1 cellular context compared by ENCODE assay signal in the genomic region with DNA sequence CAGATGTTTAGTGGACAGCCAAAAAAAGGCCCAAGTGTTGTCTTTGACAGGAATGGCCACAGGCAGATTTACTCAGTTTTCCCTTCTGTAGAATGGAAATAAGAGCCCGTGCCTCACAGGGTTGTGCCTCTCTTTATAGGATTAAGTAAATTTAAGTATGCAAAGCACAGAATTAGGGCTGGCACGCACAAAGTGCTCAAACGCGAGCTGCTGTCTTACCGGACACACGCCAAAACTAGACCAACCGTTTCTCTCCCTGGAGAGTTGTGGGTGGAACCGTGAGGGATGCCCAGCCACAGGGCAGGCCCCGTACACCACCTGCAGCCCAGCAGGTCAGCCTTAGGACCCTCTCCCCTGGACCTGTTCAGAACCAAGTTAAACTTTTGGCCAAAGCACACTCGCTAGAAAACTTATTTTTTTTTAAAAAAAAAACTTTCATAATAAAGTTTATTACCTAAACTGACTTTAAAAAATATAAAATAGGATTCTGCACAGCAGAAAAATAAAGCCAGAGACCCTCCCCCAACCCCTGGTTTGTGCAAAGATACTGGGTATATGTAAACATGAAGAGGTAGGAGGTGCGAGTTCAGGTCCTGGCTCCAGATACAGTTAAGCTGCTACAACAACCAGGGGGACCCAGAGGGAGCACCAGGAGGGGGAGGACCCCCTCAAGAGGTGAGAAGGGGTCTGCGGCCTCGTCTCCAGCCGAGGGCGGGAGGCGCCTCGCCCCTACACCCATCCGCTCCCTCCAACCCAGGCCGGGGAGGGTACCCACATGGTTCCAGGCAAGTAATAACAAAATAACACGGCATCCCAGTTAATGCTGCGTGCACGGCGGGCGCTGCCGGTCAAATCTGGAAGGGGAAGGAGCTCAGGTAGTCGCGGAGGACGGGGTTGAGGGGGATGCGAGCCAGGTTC.
A peak's percentile ranks its signal among the peaks of the same experiment; 100 is the strongest.
TF ChIP-seq lines count a peak whose summit lies in the region.

No MANE protein-coding gene starts in this region.

TF ChIP-seq in HepG2, 621 proteins besides CTCF, POLR2A, EP300 and RAD21 (continues in another document):
- TF ChIP-seq MEIS1 (CRISPR knock-in tag; IDR thresholded peaks at IDR 0.05; ENCODE audit: borderline replicate concordance) (0 out of 2 replicates have a peak, but pooled peaks have one; percentile 8), ZNF563 (CRISPR knock-in tag; IDR thresholded peaks at IDR 0.05) (peak; percentile 12), KDM3A (CRISPR knock-in tag; IDR thresholded peaks at IDR 0.05; ENCODE audit: low read depth) (0 out of 2 replicates have a peak, but pooled peaks have one; percentile 28), KDM5B (CRISPR knock-in tag; IDR thresholded peaks at IDR 0.05; ENCODE audit: borderline replicate concordance) (peak; percentile 56; the same call in 1 of the 2 replicates), REL (CRISPR knock-in tag; conservative IDR thresholded peaks at IDR 0.05) (0 out of 2 replicates have a peak, but pooled peaks have one; percentile 33), SRSF1 (optimal IDR thresholded peaks at IDR 0.05; ENCODE audit: low read depth, low read length) (peak; percentile 4), TCF12 (IDR thresholded peaks at IDR 0.05) (no peak), TCF12 (CRISPR knock-in tag; IDR thresholded peaks at IDR 0.05) (0 out of 2 replicates have a peak, but pooled peaks have one; percentile 34), ZNF333 (CRISPR knock-in tag; IDR thresholded peaks at IDR 0.05; ENCODE audit: borderline replicate concordance) (peak; percentile 36; the same call in 1 of the 2 replicates), MXI1 (IDR thresholded peaks at IDR 0.05; ENCODE audit: borderline replicate concordance, low read depth, low read length) (no peak), KLF15 (CRISPR knock-in tag; IDR thresholded peaks at IDR 0.05; ENCODE audit: borderline replicate concordance) (0 out of 2 replicates have a peak, but pooled peaks have one; percentile 44)
- TF ChIP-seq, protein P1, sequence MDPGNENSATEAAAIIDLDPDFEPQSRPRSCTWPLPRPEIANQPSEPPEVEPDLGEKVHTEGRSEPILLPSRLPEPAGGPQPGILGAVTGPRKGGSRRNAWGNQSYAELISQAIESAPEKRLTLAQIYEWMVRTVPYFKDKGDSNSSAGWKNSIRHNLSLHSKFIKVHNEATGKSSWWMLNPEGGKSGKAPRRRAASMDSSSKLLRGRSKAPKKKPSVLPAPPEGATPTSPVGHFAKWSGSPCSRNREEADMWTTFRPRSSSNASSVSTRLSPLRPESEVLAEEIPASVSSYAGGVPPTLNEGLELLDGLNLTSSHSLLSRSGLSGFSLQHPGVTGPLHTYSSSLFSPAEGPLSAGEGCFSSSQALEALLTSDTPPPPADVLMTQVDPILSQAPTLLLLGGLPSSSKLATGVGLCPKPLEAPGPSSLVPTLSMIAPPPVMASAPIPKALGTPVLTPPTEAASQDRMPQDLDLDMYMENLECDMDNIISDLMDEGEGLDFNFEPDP (CRISPR knock-in tag; conservative IDR thresholded peaks at IDR 0.05), result 0 out of 2 replicates have a peak, but pooled peaks have one; percentile 27
- TF ChIP-seq, protein P2, sequence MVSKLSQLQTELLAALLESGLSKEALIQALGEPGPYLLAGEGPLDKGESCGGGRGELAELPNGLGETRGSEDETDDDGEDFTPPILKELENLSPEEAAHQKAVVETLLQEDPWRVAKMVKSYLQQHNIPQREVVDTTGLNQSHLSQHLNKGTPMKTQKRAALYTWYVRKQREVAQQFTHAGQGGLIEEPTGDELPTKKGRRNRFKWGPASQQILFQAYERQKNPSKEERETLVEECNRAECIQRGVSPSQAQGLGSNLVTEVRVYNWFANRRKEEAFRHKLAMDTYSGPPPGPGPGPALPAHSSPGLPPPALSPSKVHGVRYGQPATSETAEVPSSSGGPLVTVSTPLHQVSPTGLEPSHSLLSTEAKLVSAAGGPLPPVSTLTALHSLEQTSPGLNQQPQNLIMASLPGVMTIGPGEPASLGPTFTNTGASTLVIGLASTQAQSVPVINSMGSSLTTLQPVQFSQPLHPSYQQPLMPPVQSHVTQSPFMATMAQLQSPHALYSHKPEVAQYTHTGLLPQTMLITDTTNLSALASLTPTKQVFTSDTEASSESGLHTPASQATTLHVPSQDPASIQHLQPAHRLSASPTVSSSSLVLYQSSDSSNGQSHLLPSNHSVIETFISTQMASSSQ (IDR thresholded peaks at IDR 0.05; ENCODE audit: low read depth), result no peak
- TF ChIP-seq, protein P2 (CRISPR knock-in tag; IDR thresholded peaks at IDR 0.05; ENCODE audit: borderline replicate concordance), result no peak
- TF ChIP-seq, protein P3, sequence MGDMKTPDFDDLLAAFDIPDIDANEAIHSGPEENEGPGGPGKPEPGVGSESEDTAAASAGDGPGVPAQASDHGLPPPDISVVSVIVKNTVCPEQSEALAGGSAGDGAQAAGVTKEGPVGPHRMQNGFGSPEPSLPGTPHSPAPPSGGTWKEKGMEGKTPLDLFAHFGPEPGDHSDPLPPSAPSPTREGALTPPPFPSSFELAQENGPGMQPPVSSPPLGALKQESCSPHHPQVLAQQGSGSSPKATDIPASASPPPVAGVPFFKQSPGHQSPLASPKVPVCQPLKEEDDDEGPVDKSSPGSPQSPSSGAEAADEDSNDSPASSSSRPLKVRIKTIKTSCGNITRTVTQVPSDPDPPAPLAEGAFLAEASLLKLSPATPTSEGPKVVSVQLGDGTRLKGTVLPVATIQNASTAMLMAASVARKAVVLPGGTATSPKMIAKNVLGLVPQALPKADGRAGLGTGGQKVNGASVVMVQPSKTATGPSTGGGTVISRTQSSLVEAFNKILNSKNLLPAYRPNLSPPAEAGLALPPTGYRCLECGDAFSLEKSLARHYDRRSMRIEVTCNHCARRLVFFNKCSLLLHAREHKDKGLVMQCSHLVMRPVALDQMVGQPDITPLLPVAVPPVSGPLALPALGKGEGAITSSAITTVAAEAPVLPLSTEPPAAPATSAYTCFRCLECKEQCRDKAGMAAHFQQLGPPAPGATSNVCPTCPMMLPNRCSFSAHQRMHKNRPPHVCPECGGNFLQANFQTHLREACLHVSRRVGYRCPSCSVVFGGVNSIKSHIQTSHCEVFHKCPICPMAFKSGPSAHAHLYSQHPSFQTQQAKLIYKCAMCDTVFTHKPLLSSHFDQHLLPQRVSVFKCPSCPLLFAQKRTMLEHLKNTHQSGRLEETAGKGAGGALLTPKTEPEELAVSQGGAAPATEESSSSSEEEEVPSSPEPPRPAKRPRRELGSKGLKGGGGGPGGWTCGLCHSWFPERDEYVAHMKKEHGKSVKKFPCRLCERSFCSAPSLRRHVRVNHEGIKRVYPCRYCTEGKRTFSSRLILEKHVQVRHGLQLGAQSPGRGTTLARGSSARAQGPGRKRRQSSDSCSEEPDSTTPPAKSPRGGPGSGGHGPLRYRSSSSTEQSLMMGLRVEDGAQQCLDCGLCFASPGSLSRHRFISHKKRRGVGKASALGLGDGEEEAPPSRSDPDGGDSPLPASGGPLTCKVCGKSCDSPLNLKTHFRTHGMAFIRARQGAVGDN (CRISPR knock-in tag; IDR thresholded peaks at IDR 0.05), result 0 out of 2 replicates have a peak, but pooled peaks have one; percentile 2
- TF ChIP-seq, protein P4, sequence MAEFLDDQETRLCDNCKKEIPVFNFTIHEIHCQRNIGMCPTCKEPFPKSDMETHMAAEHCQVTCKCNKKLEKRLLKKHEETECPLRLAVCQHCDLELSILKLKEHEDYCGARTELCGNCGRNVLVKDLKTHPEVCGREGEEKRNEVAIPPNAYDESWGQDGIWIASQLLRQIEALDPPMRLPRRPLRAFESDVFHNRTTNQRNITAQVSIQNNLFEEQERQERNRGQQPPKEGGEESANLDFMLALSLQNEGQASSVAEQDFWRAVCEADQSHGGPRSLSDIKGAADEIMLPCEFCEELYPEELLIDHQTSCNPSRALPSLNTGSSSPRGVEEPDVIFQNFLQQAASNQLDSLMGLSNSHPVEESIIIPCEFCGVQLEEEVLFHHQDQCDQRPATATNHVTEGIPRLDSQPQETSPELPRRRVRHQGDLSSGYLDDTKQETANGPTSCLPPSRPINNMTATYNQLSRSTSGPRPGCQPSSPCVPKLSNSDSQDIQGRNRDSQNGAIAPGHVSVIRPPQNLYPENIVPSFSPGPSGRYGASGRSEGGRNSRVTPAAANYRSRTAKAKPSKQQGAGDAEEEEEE (CRISPR knock-in tag; IDR thresholded peaks at IDR 0.05; ENCODE audit: borderline replicate concordance), result 0 out of 2 replicates have a peak, but pooled peaks have one; percentile 63
- TF ChIP-seq, protein P5, sequence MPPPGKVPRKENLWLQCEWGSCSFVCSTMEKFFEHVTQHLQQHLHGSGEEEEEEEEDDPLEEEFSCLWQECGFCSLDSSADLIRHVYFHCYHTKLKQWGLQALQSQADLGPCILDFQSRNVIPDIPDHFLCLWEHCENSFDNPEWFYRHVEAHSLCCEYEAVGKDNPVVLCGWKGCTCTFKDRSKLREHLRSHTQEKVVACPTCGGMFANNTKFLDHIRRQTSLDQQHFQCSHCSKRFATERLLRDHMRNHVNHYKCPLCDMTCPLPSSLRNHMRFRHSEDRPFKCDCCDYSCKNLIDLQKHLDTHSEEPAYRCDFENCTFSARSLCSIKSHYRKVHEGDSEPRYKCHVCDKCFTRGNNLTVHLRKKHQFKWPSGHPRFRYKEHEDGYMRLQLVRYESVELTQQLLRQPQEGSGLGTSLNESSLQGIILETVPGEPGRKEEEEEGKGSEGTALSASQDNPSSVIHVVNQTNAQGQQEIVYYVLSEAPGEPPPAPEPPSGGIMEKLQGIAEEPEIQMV (CRISPR knock-in tag; IDR thresholded peaks at IDR 0.05; ENCODE audit: low read depth), result peak; percentile 29; the same call in 1 of the 2 replicates
- TF ChIP-seq, protein P6, sequence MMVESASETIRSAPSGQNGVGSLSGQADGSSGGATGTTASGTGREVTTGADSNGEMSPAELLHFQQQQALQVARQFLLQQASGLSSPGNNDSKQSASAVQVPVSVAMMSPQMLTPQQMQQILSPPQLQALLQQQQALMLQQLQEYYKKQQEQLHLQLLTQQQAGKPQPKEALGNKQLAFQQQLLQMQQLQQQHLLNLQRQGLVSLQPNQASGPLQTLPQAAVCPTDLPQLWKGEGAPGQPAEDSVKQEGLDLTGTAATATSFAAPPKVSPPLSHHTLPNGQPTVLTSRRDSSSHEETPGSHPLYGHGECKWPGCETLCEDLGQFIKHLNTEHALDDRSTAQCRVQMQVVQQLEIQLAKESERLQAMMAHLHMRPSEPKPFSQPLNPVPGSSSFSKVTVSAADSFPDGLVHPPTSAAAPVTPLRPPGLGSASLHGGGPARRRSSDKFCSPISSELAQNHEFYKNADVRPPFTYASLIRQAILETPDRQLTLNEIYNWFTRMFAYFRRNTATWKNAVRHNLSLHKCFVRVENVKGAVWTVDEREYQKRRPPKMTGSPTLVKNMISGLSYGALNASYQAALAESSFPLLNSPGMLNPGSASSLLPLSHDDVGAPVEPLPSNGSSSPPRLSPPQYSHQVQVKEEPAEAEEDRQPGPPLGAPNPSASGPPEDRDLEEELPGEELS (CRISPR knock-in tag; IDR thresholded peaks at IDR 0.05), result no peak
- TF ChIP-seq, protein P7, sequence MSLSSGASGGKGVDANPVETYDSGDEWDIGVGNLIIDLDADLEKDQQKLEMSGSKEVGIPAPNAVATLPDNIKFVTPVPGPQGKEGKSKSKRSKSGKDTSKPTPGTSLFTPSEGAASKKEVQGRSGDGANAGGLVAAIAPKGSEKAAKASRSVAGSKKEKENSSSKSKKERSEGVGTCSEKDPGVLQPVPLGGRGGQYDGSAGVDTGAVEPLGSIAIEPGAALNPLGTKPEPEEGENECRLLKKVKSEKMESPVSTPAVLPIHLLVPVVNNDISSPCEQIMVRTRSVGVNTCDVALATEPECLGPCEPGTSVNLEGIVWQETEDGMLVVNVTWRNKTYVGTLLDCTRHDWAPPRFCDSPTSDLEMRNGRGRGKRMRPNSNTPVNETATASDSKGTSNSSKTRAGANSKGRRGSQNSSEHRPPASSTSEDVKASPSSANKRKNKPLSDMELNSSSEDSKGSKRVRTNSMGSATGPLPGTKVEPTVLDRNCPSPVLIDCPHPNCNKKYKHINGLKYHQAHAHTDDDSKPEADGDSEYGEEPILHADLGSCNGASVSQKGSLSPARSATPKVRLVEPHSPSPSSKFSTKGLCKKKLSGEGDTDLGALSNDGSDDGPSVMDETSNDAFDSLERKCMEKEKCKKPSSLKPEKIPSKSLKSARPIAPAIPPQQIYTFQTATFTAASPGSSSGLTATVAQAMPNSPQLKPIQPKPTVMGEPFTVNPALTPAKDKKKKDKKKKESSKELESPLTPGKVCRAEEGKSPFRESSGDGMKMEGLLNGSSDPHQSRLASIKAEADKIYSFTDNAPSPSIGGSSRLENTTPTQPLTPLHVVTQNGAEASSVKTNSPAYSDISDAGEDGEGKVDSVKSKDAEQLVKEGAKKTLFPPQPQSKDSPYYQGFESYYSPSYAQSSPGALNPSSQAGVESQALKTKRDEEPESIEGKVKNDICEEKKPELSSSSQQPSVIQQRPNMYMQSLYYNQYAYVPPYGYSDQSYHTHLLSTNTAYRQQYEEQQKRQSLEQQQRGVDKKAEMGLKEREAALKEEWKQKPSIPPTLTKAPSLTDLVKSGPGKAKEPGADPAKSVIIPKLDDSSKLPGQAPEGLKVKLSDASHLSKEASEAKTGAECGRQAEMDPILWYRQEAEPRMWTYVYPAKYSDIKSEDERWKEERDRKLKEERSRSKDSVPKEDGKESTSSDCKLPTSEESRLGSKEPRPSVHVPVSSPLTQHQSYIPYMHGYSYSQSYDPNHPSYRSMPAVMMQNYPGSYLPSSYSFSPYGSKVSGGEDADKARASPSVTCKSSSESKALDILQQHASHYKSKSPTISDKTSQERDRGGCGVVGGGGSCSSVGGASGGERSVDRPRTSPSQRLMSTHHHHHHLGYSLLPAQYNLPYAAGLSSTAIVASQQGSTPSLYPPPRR (CRISPR knock-in tag; IDR thresholded peaks at IDR 0.05; ENCODE audit: borderline replicate concordance), result 0 out of 2 replicates have a peak, but pooled peaks have one; percentile 23
- TF ChIP-seq, protein P8, sequence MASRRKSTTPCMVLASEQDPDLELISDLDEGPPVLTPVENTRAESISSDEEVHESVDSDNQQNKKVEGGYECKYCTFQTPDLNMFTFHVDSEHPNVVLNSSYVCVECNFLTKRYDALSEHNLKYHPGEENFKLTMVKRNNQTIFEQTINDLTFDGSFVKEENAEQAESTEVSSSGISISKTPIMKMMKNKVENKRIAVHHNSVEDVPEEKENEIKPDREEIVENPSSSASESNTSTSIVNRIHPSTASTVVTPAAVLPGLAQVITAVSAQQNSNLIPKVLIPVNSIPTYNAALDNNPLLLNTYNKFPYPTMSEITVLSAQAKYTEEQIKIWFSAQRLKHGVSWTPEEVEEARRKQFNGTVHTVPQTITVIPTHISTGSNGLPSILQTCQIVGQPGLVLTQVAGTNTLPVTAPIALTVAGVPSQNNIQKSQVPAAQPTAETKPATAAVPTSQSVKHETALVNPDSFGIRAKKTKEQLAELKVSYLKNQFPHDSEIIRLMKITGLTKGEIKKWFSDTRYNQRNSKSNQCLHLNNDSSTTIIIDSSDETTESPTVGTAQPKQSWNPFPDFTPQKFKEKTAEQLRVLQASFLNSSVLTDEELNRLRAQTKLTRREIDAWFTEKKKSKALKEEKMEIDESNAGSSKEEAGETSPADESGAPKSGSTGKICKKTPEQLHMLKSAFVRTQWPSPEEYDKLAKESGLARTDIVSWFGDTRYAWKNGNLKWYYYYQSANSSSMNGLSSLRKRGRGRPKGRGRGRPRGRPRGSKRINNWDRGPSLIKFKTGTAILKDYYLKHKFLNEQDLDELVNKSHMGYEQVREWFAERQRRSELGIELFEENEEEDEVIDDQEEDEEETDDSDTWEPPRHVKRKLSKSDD (CRISPR knock-in tag; IDR thresholded peaks at IDR 0.05; ENCODE audit: low read depth), result peak; percentile 6; the same call in 1 of the 2 replicates
